Comparison of ENCODE assay signal across 11 cellular contexts in the genomic region with DNA sequence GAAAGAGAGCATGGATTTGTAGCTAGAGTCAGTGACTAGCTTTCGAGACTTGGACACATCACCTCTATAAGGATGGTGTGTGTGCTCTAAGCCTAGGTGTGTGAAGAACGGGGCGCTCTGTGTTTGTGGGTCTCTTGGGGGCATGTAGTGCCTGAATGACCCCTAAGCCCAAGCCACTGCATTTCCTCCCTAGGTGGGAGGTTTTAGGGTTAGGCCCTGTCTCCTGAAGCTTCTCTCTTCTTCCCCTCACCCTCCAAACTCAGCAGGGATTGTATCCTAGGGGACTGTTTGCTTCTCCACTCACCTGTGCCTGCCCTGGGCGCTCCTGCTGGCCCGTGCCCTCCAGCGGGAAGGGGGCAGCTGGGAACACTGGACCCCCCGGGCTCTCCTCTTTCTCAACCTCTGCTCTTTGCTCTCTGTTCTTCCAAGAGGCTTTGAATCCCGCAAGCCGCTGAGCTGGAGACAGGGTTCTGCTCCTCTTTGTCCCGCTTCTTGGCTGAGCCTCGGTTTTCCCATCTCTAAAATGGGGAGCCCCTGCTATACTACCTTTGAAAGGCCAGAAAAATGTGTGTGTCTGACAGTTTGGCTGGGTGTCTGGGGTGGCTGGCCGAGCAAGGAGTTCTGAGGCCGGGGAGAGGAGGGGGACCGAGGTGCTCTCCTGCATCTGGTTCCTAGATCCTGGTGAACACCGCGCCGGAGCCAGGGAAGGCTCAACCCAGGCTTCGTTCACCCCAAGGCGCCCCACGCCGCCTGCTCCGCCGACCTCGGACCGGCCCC. TPM values are rescaled to one million over a fixed set of nuclear protein-coding genes. Genes with fewer than 3 reads are reported as not detected.
DNase-seq lines count a peak whose midpoint lies in the region; ATAC-seq and TF ChIP-seq lines count a peak whose summit lies in the region.
"Had no signal": no experiment of that assay in that cellular context is flagged by ENCODE, and none has a peak within 500 bp of the region (broad histone marks: within the 10 kb centered on the region; RNA-seq: fewer than 3 reads in every experiment).

No MANE protein-coding gene starts in this region.

- CTCF ChIA-PET in mammary epithelial cell (lab: Charles Lee; ENCODE audit: low non-redundant PET), result no interaction called here

- TF ChIP-seq EP300 in sigmoid colon (IDR thresholded peaks at IDR 0.05), result no peak

- TF ChIP-seq CTCF in mammary epithelial cell (conservative IDR thresholded peaks at IDR 0.05 in 1 of 2, IDR thresholded peaks at IDR 0.05 in 1 of 2; ENCODE audit: extremely low read depth in 1 of 2, insufficient read depth in 1 of 2, low read depth in 1 of 2, low read length in 2 of 2) (no peak), sigmoid colon (IDR thresholded peaks at IDR 0.05) (no peak), GM13976 (IDR thresholded peaks at IDR 0.05; ENCODE audit: borderline replicate concordance, control extremely low read depth, extremely low read depth, insufficient read depth, missing control alignments) (no peak)

- BruUV-seq in mammary epithelial cell (replicated peaks; lab: Mats Ljungman, UMichigan), result no TSS peak

- H3K4me1 ChIP-seq in mammary epithelial cell (ENCODE audit: insufficient read depth, low read length) (peaks cover 46% of the 10 kb centered on the region), iPS-18a (ENCODE audit: control insufficient read depth, low read depth, low read length) (peaks cover 12% of the 10 kb centered on the region), sigmoid colon (peaks cover 0 to 38% (median 30%) of the 10 kb centered on the region in 4 donors)

- H3K4me3 ChIP-seq in mammary epithelial cell (replicated peaks in 1 of 3; ENCODE audit: insufficient read depth in 1 of 3, low read depth in 2 of 3, low read length in 3 of 3) (peak overlapping the region in 1 of 3 experiments; percentile 28), iPS-18a (ENCODE audit: low read length) (peak overlapping the region; percentile 46), sigmoid colon (peak overlapping the region; percentile 34 to 54 (median 48))

- H3K27ac ChIP-seq in mammary epithelial cell (ENCODE audit: insufficient read depth, low read depth, low read length) (no peak overlapping the region), iPS-18a (ENCODE audit: low read length) (no peak overlapping the region), sigmoid colon (peak overlapping the region; percentile 65 to 79 (median 74))

- H3K27me3 ChIP-seq in mammary epithelial cell (ENCODE audit: insufficient read depth, low read length), result no peaks in the 10 kb centered on the region
- H3K27me3 ChIP-seq in iPS-18a (ENCODE audit: control insufficient read depth, insufficient read depth, low read length), result peaks cover 48% of the 10 kb centered on the region
- H3K27me3 ChIP-seq in sigmoid colon, result peaks cover 14 to 40% (median 31%) of the 10 kb centered on the region in 3 donors

- TF ChIP-seq POLR2A in sigmoid colon (IDR thresholded peaks at IDR 0.05), result no peak

- H2AFZ ChIP-seq in mammary epithelial cell (ENCODE audit: low read depth, low read length), result no peak overlapping the region

- H3K4me2 ChIP-seq in mammary epithelial cell (ENCODE audit: insufficient read depth, low read depth, low read length), result peak overlapping the region; percentile 63

- no peak for ATAC-seq in GM19452 (IDR thresholded peaks at IDR 0.05; ENCODE audit: unreplicated experiment)
- no peak for ATAC-seq in GM21447 (IDR thresholded peaks at IDR 0.05; ENCODE audit: unreplicated experiment)

- no peaks in the 10 kb centered on the region for H3K9me3 ChIP-seq in mammary epithelial cell (replicated peaks; ENCODE audit: insufficient read depth, low read length)
- no peaks in the 10 kb centered on the region for H3K9me3 ChIP-seq in iPS-18a (ENCODE audit: control insufficient read depth, low read depth, low read length)
- H3K9me3 ChIP-seq in sigmoid colon, result no peaks in the 10 kb centered on the region

- intact Hi-C loops in mammary epithelial cell (cut with micrococcal nuclease), result no loop called here
- intact Hi-C loops in sigmoid colon (cut with DNase I), result no loop called here

- H3K36me3 ChIP-seq in mammary epithelial cell (ENCODE audit: insufficient read depth, low read length), result no peaks in the 10 kb centered on the region
- H3K36me3 ChIP-seq in iPS-18a (ENCODE audit: control insufficient read depth, low read depth, low read length), result no peaks in the 10 kb centered on the region
- H3K36me3 ChIP-seq in sigmoid colon, result no peaks in the 10 kb centered on the region

- 93% methylated on average over 11 of the region's 25 CpGs for WGBS in mammary epithelial cell (ENCODE audit: low coverage, missing lambda C conversion rate)
- 67 to 70% methylated on average over 25 of the region's 25 CpGs for WGBS in sigmoid colon, 2 donors

- no peaks in the 10 kb centered on the region for H3K79me2 ChIP-seq in mammary epithelial cell (ENCODE audit: insufficient read depth, low read length)

- H3K9ac ChIP-seq in mammary epithelial cell (ENCODE audit: insufficient read depth, low read length), result no peak overlapping the region
- H3K9ac ChIP-seq in iPS-18a (ENCODE audit: low read length), result no peak overlapping the region

- no peaks in the 10 kb centered on the region for H4K20me1 ChIP-seq in mammary epithelial cell (ENCODE audit: insufficient read depth, low read length)

- in situ Hi-C loops in mammary epithelial cell (cut with MboI; ENCODE audit: low sequenced_read_pairs in 2 of 2), result no loop called here
- in situ Hi-C loops in GM13976 (cut with MboI; ENCODE audit: low sequenced_read_pairs, unreplicated experiment), result no loop called here

- DNase-seq in D341Med (ENCODE audit: low spot score) (peak; percentile 35), mammary epithelial cell (no peak), sigmoid colon (no peak), GM13976 (ENCODE audit: low spot score) (no peak), HuH-7 (ENCODE audit: low spot score) (no peak)

- dilution Hi-C loops in mammary epithelial cell (cut with HindIII; ENCODE audit: low sequenced_read_pairs), result loop anchor here (5.0 kb wide), 1 partner anchor 91 kb away; no protein-coding TSS in a partner anchor

RNA-seq across cellular contexts. Expression of a gene that starts 0.8 kb away (rescaled TPM):
- total RNA-seq in mammary epithelial cell, result 10 to 100 TPM in 1 of 2 donors, 1 to 10 TPM in 1; 3.3 to 17.0 TPM
- 18.8 TPM for polyA plus RNA-seq in mammary epithelial cell
- 18.6 TPM for polyA minus RNA-seq in mammary epithelial cell
- 10 to 100 TPM; 18.6 to 33.4 (median 19.3) TPM for total RNA-seq in sigmoid colon
- 10 to 100 TPM in 2 of 3 donors, 1 to 10 TPM in 1; 9.7 to 25.8 (median 10.1) TPM for polyA plus RNA-seq in sigmoid colon

RNA-seq across cellular contexts. Expression of a gene that starts 3.1 kb away (rescaled TPM):
- total RNA-seq in mammary epithelial cell (1 to 10 TPM in 1 of 2 donors, under 1 TPM in 1; 0.66 to 1.2 TPM), sigmoid colon (1 to 10 TPM; 1.1 to 6.1 (median 3.6) TPM)
- polyA plus RNA-seq in mammary epithelial cell (0.71 TPM), sigmoid colon (1 to 10 TPM in 2 of 3 donors, not detected in 1; 4.8 to 7.1 TPM)
- polyA minus RNA-seq in mammary epithelial cell, result not detected
- total RNA-seq: HT1080; NCI-H460; T-helper 1 cell treated with Interleukin-12 subunit alpha and Interleukin-12 subunit beta and Interleukin-4 antibody, amounts not matched to agents 30 ng/mL and 1 ng/mL, for 36 hours had no signal

RNA-seq across cellular contexts. Expression of a gene that starts 35.5 kb away (rescaled TPM):
- total RNA-seq in mammary epithelial cell (10 to 100 TPM; 22.0 to 51.3 TPM), sigmoid colon (10 to 100 TPM in 3 of 4 donors, 1 to 10 TPM in 1; 7.9 to 27.6 (median 12.5) TPM)
- polyA plus RNA-seq in mammary epithelial cell (30.6 TPM), sigmoid colon (10 to 100 TPM in 1 of 3 donors, 1 to 10 TPM in 2; 1.2 to 35.7 (median 5.8) TPM)
- 21.1 TPM for polyA minus RNA-seq in mammary epithelial cell

RNA-seq across cellular contexts. Expression of a gene that starts 49.0 kb away (rescaled TPM):
- total RNA-seq in mammary epithelial cell, result 100 to 1,000 TPM in 1 of 2 donors, 10 to 100 TPM in 1; 65.1 to 221 TPM
- polyA plus RNA-seq in mammary epithelial cell, result 48.7 TPM
- polyA minus RNA-seq in mammary epithelial cell, result 31.0 TPM
- 10 to 100 TPM in 1 of 4 donors, 1 to 10 TPM in 3; 4.1 to 16.4 (median 9.0) TPM for total RNA-seq in sigmoid colon
- polyA plus RNA-seq in sigmoid colon, result 1 to 10 TPM; 3.3 to 5.4 (median 3.5) TPM
- total RNA-seq: HT1080; T-helper 1 cell treated with Interleukin-12 subunit alpha and Interleukin-12 subunit beta and Interleukin-4 antibody, amounts not matched to agents 30 ng/mL and 1 ng/mL, for 36 hours had no signal

Comparison
In these comparisons a context has a peak if more than half of its experiments do, and no peak if none do; other contexts are left out.
1. H3K27ac ChIP-seq: peak in sigmoid colon (4 of 4); none in mammary epithelial cell (single experiment) and iPS-18a (single experiment).